Comparison of ENCODE assay signal across 9 cellular contexts in the genomic region with DNA sequence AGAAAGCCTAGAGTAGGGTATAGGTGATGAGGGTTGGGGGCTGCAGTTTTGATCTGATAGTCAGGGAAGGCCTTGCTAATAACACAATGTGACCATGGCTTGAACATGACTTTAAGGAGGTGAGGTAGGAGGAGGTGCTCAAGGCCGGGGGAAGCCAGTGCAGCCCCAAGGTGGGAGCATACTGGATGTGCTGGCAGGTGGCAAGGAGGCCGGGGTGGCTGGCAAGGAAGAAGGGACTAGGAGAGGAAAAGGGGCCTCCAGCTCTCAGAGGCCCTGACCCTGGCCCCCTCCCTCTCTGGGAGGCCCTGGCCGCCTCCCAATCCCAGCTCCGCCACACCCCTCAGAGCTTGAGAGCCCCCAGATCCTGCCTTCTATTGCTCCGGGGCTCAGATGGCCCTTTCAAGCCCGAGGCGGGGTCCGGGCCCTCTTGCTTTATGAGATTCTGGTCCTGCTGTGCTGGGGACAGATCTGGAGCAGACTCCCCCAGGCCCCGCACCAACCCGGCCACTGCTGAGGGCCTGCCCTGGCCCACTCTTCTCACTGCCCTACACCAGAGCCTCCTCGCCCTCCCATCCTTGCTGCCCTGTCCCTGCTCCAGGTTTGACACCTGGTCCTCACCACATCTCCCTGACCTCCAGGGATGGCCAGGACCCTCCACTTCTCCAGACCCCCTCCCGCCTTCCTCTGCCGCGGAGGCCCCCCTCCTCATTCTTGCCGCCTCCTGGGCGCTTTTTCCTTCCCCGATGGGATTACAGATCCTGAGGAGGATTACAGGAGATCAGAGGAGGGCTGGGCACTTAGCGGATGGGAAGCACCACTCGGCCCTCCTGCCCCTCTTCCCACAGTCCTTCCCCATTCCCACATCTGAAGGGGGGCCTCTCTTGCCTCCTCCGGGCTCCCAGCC. TPM values are rescaled to one million over a fixed set of nuclear protein-coding genes. Genes with fewer than 3 reads are reported as not detected.
DNase-seq lines count a peak whose midpoint lies in the region; ATAC-seq and TF ChIP-seq lines count a peak whose summit lies in the region.
"Had no signal": no experiment of that assay in that cellular context is flagged by ENCODE, and none has a peak within 500 bp of the region (broad histone marks: within the 10 kb centered on the region; RNA-seq: fewer than 3 reads in every experiment).

No MANE protein-coding gene starts in this region.

- H3K4ac ChIP-seq in neuronal stem cell (ENCODE audit: low read length): no peak overlapping the region

- peak overlapping the region; percentile 57 for H3K18ac ChIP-seq in neuronal stem cell (ENCODE audit: low read length)

- peaks cover 35% of the 10 kb centered on the region for H3K4me1 ChIP-seq in CD8-positive, alpha-beta memory T cell (ENCODE audit: insufficient read depth, low read length)
- H3K4me1 ChIP-seq in effector memory CD4-positive, alpha-beta T cell (ENCODE audit: control insufficient read depth, insufficient read depth, low read length, poor library complexity, severe bottlenecking): peaks cover 36% of the 10 kb centered on the region
- peaks cover 18 to 27% of the 10 kb centered on the region in 2 donors for H3K4me1 ChIP-seq in neuronal stem cell (ENCODE audit: control insufficient read depth in 2 of 2, insufficient read depth in 1 of 2, low read depth in 1 of 2, low read length in 2 of 2)

- H3K4me2 ChIP-seq in neuronal stem cell (ENCODE audit: insufficient read depth, low read length, poor library complexity, severe bottlenecking): peak overlapping the region; percentile 79

- peak overlapping the region; percentile 56 for H3K14ac ChIP-seq in neuronal stem cell (ENCODE audit: low read length)

- peaks cover 17% of the 10 kb centered on the region for H3K79me1 ChIP-seq in neuronal stem cell (ENCODE audit: low read depth, low read length)

- H3K9me3 Mint-ChIP-seq in CD8-positive, alpha-beta memory T cell: no peaks in the 10 kb centered on the region

- no peak for ATAC-seq in HG02623 (IDR thresholded peaks at IDR 0.05; ENCODE audit: unreplicated experiment)

- no peak overlapping the region for H3K4me3 ChIP-seq in CD8-positive, alpha-beta memory T cell (ENCODE audit: low read length)
- H3K4me3 ChIP-seq in effector memory CD4-positive, alpha-beta T cell (ENCODE audit: insufficient read depth, low read depth, low read length, poor library complexity, severe bottlenecking): no peak overlapping the region
- H3K4me3 ChIP-seq in neuronal stem cell (ENCODE audit: low read length in 2 of 2): peak overlapping the region; percentile 85 to 89

- H3K4me3 Mint-ChIP-seq in CD8-positive, alpha-beta memory T cell: peak overlapping the region; percentile 64 to 91 (median 82)

- H2BK120ac ChIP-seq in neuronal stem cell (ENCODE audit: low read depth, low read length): no peak overlapping the region

- no peak overlapping the region for H2BK5ac ChIP-seq in neuronal stem cell (ENCODE audit: low read length)

- peak overlapping the region; percentile 59 to 97 (median 88) for H3K27ac Mint-ChIP-seq in CD8-positive, alpha-beta memory T cell

- H3K27me3 Mint-ChIP-seq in CD8-positive, alpha-beta memory T cell: peaks cover 0 to 1% of the 10 kb centered on the region in 2 donors

- H3K27ac ChIP-seq in CD8-positive, alpha-beta memory T cell (ENCODE audit: low read depth, low read length): no peak overlapping the region
- peak overlapping the region; percentile 81 for H3K27ac ChIP-seq in effector memory CD4-positive, alpha-beta T cell (ENCODE audit: insufficient read depth, low read length, poor library complexity, severe bottlenecking)
- no peak overlapping the region for H3K27ac ChIP-seq in neuronal stem cell (replicated peaks; ENCODE audit: low read length)

- POLR2A ChIA-PET in CD8-positive, alpha-beta memory T cell (lab: Charles Lee): no interaction called here

- H4K91ac ChIP-seq in neuronal stem cell (ENCODE audit: low read depth, low read length, poor library complexity): no peak overlapping the region

- peak overlapping the region; percentile 58 for H2BK12ac ChIP-seq in neuronal stem cell (ENCODE audit: low read length)

- H3K36me3 Mint-ChIP-seq in CD8-positive, alpha-beta memory T cell: peaks cover 8 to 62% (median 15%) of the 10 kb centered on the region in 3 donors

- H2BK15ac ChIP-seq in neuronal stem cell (ENCODE audit: low read length): no peak overlapping the region

- H2AK5ac ChIP-seq in neuronal stem cell (ENCODE audit: low read depth, low read length): peak overlapping the region; percentile 84

- no CpG with 5 or more reads among the region's 20 CpGs for WGBS in neuronal stem cell (ENCODE audit: extremely low coverage in 2 of 2, insufficient read length in 2 of 2, insufficient replicate concordance in 1 of 2), 2 donors

- H3K36me3 ChIP-seq in CD8-positive, alpha-beta memory T cell (ENCODE audit: insufficient read depth, low read length): peaks cover 18% of the 10 kb centered on the region
- peaks cover 33% of the 10 kb centered on the region for H3K36me3 ChIP-seq in effector memory CD4-positive, alpha-beta T cell (ENCODE audit: control insufficient read depth, insufficient read depth, low read length)
- peaks cover 21 to 52% of the 10 kb centered on the region in 2 donors for H3K36me3 ChIP-seq in neuronal stem cell (replicated peaks in 1 of 2; ENCODE audit: control insufficient read depth in 2 of 2, insufficient read depth in 2 of 2, low read length in 2 of 2)

- no peak for DNase-seq in CD8-positive, alpha-beta memory T cell
- DNase-seq in NCI-H82 treated with DMSO at 0.1 percent for 48 hours (lab: John Stamatoyannopoulos, UW; ENCODE audit: unreplicated experiment) (peak; percentile 58), neuronal stem cell (ENCODE audit: low spot score) (no peak), NCI-H187 treated with DMSO at 0.1 percent for 48 hours (lab: John Stamatoyannopoulos, UW) (no peak), GM13976 (ENCODE audit: low spot score) (no peak), NCI-H1417 treated with DMSO at 0.1 percent for 48 hours (lab: John Stamatoyannopoulos, UW) (no peak)
- DNase-seq in effector memory CD4-positive, alpha-beta T cell: no peak

- CTCF ChIA-PET in CD8-positive, alpha-beta memory T cell (lab: Charles Lee): interaction anchor here (1.1 to 3.0 kb wide), 2 partner anchors 102 kb away, joined by 3 to 14 read pairs; a partner anchor contains a TSS

- peak overlapping the region; percentile 77 for H3K9ac ChIP-seq in neuronal stem cell (ENCODE audit: low read depth, low read length, poor library complexity)

- H2AFZ ChIP-seq in neuronal stem cell (ENCODE audit: low read length): peak overlapping the region; percentile 93

- peak overlapping the region; percentile 3 for H3K23ac ChIP-seq in neuronal stem cell (ENCODE audit: low read depth, low read length, poor library complexity)

- TF ChIP-seq CTCF in GM13976 (IDR thresholded peaks at IDR 0.05; ENCODE audit: borderline replicate concordance, control extremely low read depth, extremely low read depth, insufficient read depth, missing control alignments): no peak

- H3K4me1 Mint-ChIP-seq in CD8-positive, alpha-beta memory T cell: peaks cover 39 to 57% (median 42%) of the 10 kb centered on the region in 3 donors

- H3K27me3 ChIP-seq in CD8-positive, alpha-beta memory T cell (ENCODE audit: insufficient read depth, low read length, poor library complexity, severe bottlenecking): no peaks in the 10 kb centered on the region
- H3K27me3 ChIP-seq in effector memory CD4-positive, alpha-beta T cell (replicated peaks; ENCODE audit: control insufficient read depth, insufficient read depth, low read length, poor library complexity, severe bottlenecking): no peaks in the 10 kb centered on the region
- no peaks in the 10 kb centered on the region for H3K27me3 ChIP-seq in neuronal stem cell (ENCODE audit: control insufficient read depth in 3 of 3, insufficient read depth in 3 of 3, low read depth in 1 of 3, low read length in 3 of 3)

- H4K8ac ChIP-seq in neuronal stem cell (ENCODE audit: low read depth, low read length): peak overlapping the region; percentile 43

- in situ Hi-C loops in GM13976 (cut with MboI; ENCODE audit: low sequenced_read_pairs, unreplicated experiment): loop anchor here (10.0 kb wide), 1 partner anchor 119 kb away; no protein-coding TSS in a partner anchor

- no peaks in the 10 kb centered on the region for H3K9me3 ChIP-seq in CD8-positive, alpha-beta memory T cell (ENCODE audit: low read length)
- no peaks in the 10 kb centered on the region for H3K9me3 ChIP-seq in effector memory CD4-positive, alpha-beta T cell (ENCODE audit: control insufficient read depth, low read length)
- H3K9me3 ChIP-seq in neuronal stem cell (replicated peaks in 1 of 2; ENCODE audit: control insufficient read depth in 2 of 2, insufficient read depth in 1 of 2, low read depth in 1 of 2, low read length in 2 of 2): no peaks in the 10 kb centered on the region

RNA-seq across cellular contexts. Expression of a gene that starts 1.8 kb away (rescaled TPM):
- 100 to 1,000 TPM in 1 of 2 experiments, 10 to 100 TPM in 1; 94.0 to 109 TPM for total RNA-seq in CD8-positive, alpha-beta memory T cell
- 49.6 TPM for polyA plus RNA-seq in CD8-positive, alpha-beta memory T cell
- 54.3 TPM for polyA plus RNA-seq in neuronal stem cell (2013, experiment 1 of 2)
- polyA plus RNA-seq in neuronal stem cell (2013, experiment 2 of 2): 53.2 TPM

RNA-seq across cellular contexts. Expression of a gene that starts 4.6 kb away (rescaled TPM):
- total RNA-seq in CD8-positive, alpha-beta memory T cell: 10 to 100 TPM; 60.7 to 68.9 TPM
- polyA plus RNA-seq in CD8-positive, alpha-beta memory T cell: 173 TPM
- 32.9 TPM for polyA plus RNA-seq in neuronal stem cell (2013, experiment 1 of 2)
- 30.1 TPM for polyA plus RNA-seq in neuronal stem cell (2013, experiment 2 of 2)

RNA-seq across cellular contexts. Expression of a gene that starts 19.9 kb away (rescaled TPM):
- total RNA-seq in CD8-positive, alpha-beta memory T cell: not detected
- polyA plus RNA-seq in CD8-positive, alpha-beta memory T cell: not detected
- polyA plus RNA-seq in neuronal stem cell (2013, experiment 1 of 2): not detected
- not detected for polyA plus RNA-seq in neuronal stem cell (2013, experiment 2 of 2)
- total RNA-seq: NCI-H460 had no signal

RNA-seq across cellular contexts. Expression of a gene that starts 20.5 kb away (rescaled TPM):
- total RNA-seq in CD8-positive, alpha-beta memory T cell: 100 to 1,000 TPM; 160 to 171 TPM
- polyA plus RNA-seq in CD8-positive, alpha-beta memory T cell: 210 TPM
- 39.8 TPM for polyA plus RNA-seq in neuronal stem cell (2013, experiment 1 of 2)
- 38.5 TPM for polyA plus RNA-seq in neuronal stem cell (2013, experiment 2 of 2)

RNA-seq across cellular contexts. Expression of a gene that starts 34.3 kb away (rescaled TPM):
- total RNA-seq in CD8-positive, alpha-beta memory T cell: 10 to 100 TPM; 49.6 to 57.9 TPM
- 152 TPM for polyA plus RNA-seq in CD8-positive, alpha-beta memory T cell
- polyA plus RNA-seq in neuronal stem cell (2013, experiment 1 of 2): 76.5 TPM
- polyA plus RNA-seq in neuronal stem cell (2013, experiment 2 of 2): 73.2 TPM

Comparison
In these comparisons a context has a peak if more than half of its experiments do, and no peak if none do; other contexts are left out.
1. H3K4me3 ChIP-seq: peak in neuronal stem cell (2 of 2); none in CD8-positive, alpha-beta memory T cell (single experiment) and effector memory CD4-positive, alpha-beta T cell (single experiment).